ENCODE assay signal across 17 cellular contexts in the genomic region with DNA sequence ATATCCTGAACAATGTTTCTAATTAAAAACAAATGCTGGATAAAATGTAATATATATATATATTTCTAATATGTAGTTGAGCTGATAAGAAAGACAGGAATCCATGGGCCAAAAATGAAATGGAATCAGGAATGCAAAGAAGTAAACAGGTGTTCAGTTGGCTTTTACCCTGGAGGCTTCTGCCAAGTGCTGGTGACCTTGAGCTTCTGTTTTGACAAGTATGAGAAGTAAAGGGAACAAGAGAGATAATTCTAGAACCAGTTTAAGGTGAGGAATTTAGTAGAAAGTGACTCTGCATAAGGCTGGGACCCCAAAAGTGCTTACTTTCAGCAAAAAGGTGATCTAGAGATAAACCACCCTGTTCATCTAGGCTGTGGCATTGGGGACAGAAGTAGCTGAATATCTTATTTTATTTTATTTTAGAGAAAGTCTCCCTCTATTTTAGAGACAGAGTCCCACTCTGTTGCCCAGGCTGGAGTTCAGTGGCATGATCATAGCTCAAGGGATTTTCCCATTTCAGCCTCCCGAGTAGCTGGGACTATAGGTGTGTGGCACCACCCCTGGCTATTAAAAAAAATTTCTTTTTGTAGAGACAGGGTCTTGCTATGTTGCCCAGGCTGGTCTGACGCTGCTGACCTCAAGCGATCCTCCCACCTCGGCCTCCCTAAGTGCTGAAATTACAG. TPM values are rescaled to one million over a fixed set of nuclear protein-coding genes. Genes with fewer than 3 reads are reported as not detected.
DNase-seq lines count a peak whose midpoint lies in the region; ATAC-seq, FAIRE-seq and TF ChIP-seq lines count a peak whose summit lies in the region.
"Had no signal": no experiment of that assay in that cellular context is flagged by ENCODE, and none has a peak within 500 bp of the region (broad histone marks: within the 10 kb centered on the region; RNA-seq: fewer than 3 reads in every experiment).

No MANE protein-coding gene starts in this region.

- H3K9me3 ChIP-seq in Karpas-422 (ENCODE audit: low read length), result no peaks in the 10 kb centered on the region
- no peaks in the 10 kb centered on the region for H3K9me3 ChIP-seq in HepG2 (ENCODE audit: low read length)

- TF ChIP-seq RAD21 in HepG2 (CRISPR knock-in tag; IDR thresholded peaks at IDR 0.05), result no peak

- H3K9ac ChIP-seq in Karpas-422 (ENCODE audit: low read length), result no peak overlapping the region
- no peak overlapping the region for H3K9ac ChIP-seq in HepG2 (ENCODE audit: insufficient read depth, low read depth, low read length)
- H3K9ac ChIP-seq: GM23248 had no signal

- FAIRE-seq in HepG2 (lab: Jason Lieb, UNC), result no peak
- FAIRE-seq: GM19239, H1 had no signal

- H4K20me1 ChIP-seq in Karpas-422 (ENCODE audit: insufficient read depth, low read depth, low read length) (no peaks in the 10 kb centered on the region), HepG2 (ENCODE audit: insufficient read depth, low read length) (no peaks in the 10 kb centered on the region)

- POLR2A ChIA-PET in HepG2 (lab: Yijun Ruan, JAX), result no interaction called here

- H3K4me1 Mint-ChIP-seq in stimulated activated naive B cell treated with anti-CD40 and anti-IgM and Interleukin-4, amounts not matched to agents 10 μg/mL and 1 μg/mL and 100 μg/mL, for 72 hours, result peaks cover 0 to 2% of the 10 kb centered on the region in 2 donors

- H3K27ac ChIP-seq in Karpas-422 (ENCODE audit: low read length) (no peak overlapping the region), HepG2 (ENCODE audit: extremely low read length, insufficient read depth, low read length) (no peak overlapping the region)
- H3K27ac ChIP-seq: GM23248 had no signal

- H3K36me3 Mint-ChIP-seq in stimulated activated naive B cell treated with anti-CD40 and anti-IgM and Interleukin-4, amounts not matched to agents 10 μg/mL and 1 μg/mL and 100 μg/mL, for 72 hours, result peaks cover 40 to 55% of the 10 kb centered on the region in 2 donors

- TF ChIP-seq POLR2A in HepG2 (IDR thresholded peaks at IDR 0.05; ENCODE audit: insufficient read depth in 1 of 2, low read depth in 2 of 2, low read length in 2 of 2), result no peak

- peaks cover 27% of the 10 kb centered on the region for H3K36me3 ChIP-seq in Karpas-422 (ENCODE audit: insufficient read depth, low read length)
- peaks cover 4 to 14% of the 10 kb centered on the region in 2 experiments; a peak in 3 of 5 replicates for H3K36me3 ChIP-seq in HepG2 (replicated peaks in 1 of 2; ENCODE audit: control insufficient read depth in 1 of 2, insufficient read depth in 2 of 2, low read length in 2 of 2)

- no peak for TF ChIP-seq CTCF in HepG2 (CRISPR knock-in tag; IDR thresholded peaks at IDR 0.05)

- no peak for ATAC-seq in HepG2
- no peak for ATAC-seq in stimulated activated naive B cell treated with anti-CD40 and anti-IgM and Interleukin-4, amounts not matched to agents 10 μg/mL and 1 μg/mL and 100 μg/mL, for 72 hours (replicated peaks)

- no peak overlapping the region for H3K4me3 Mint-ChIP-seq in stimulated activated naive B cell treated with anti-CD40 and anti-IgM and Interleukin-4, amounts not matched to agents 10 μg/mL and 1 μg/mL and 100 μg/mL, for 72 hours
- H3K4me3 Mint-ChIP-seq: CD4-positive, alpha-beta memory T cell had no signal

- no TSS peak for BruUV-seq in HepG2 (replicated peaks; lab: Mats Ljungman, UMichigan)

- H3K79me2 ChIP-seq in Karpas-422 (ENCODE audit: low read length), result peaks cover 37% of the 10 kb centered on the region
- H3K79me2 ChIP-seq in HepG2 (ENCODE audit: insufficient read depth, low read length), result no peaks in the 10 kb centered on the region

- TF ChIP-seq EP300 in HepG2 (IDR thresholded peaks at IDR 0.05; ENCODE audit: low read depth in 2 of 2, low read length in 2 of 2), result no peak
- TF ChIP-seq EP300 in HepG2 (CRISPR knock-in tag; IDR thresholded peaks at IDR 0.05; ENCODE audit: borderline replicate concordance), result no peak

- H3K4me1 ChIP-seq in Karpas-422 (ENCODE audit: low read length), result no peaks in the 10 kb centered on the region
- H3K4me1 ChIP-seq in HepG2 (ENCODE audit: insufficient read depth, low read length), result no peaks in the 10 kb centered on the region

- H2AFZ ChIP-seq in Karpas-422 (ENCODE audit: low read length) (no peak overlapping the region), HepG2 (ENCODE audit: low read length) (no peak overlapping the region)
- H2AFZ ChIP-seq: GM23248 had no signal

- peak overlapping the region; percentile 20 for H3K27ac Mint-ChIP-seq in stimulated activated naive B cell treated with anti-CD40 and anti-IgM and Interleukin-4, amounts not matched to agents 10 μg/mL and 1 μg/mL and 100 μg/mL, for 72 hours

- H3K9me3 Mint-ChIP-seq in stimulated activated naive B cell treated with anti-CD40 and anti-IgM and Interleukin-4, amounts not matched to agents 10 μg/mL and 1 μg/mL and 100 μg/mL, for 72 hours, result no peaks in the 10 kb centered on the region
- H3K9me3 Mint-ChIP-seq: CD4-positive, alpha-beta memory T cell had no signal

- no peaks in the 10 kb centered on the region for H3K9me2 ChIP-seq in Karpas-422 (replicated peaks; ENCODE audit: insufficient read depth, low read length)

- peak; percentile 25 for DNase-seq in Karpas-422
- no peak for DNase-seq in HepG2 (ENCODE audit: low spot score)
- no peak for DNase-seq in stimulated activated naive B cell treated with anti-CD40 and anti-IgM and Interleukin-4, amounts not matched to agents 10 μg/mL and 1 μg/mL and 100 μg/mL, for 72 hours
- DNase-seq in OCI-M2 (lab: John Stamatoyannopoulos, UW; ENCODE audit: unreplicated experiment), result no peak
- DNase-seq in retina, result no peak
- no peak for DNase-seq in SKM-1 treated with dmso at 0.1 percent for 144 hours (lab: John Stamatoyannopoulos, UW; ENCODE audit: unreplicated experiment)
- DNase-seq: C1 segment of cervical spinal cord; Calu3; CD4-positive, alpha-beta memory T cell; COR-L47; DMS53; DMS79 treated with DMSO at 0.1 percent for 48 hours; GM23248; H7; HCEC 1CT had no signal

- in situ Hi-C loops in HepG2 (cut with HindIII; ENCODE audit: extremely low pct_ligation_motif_present, low pct_unique_long_range_greater_than_20kb), result no loop called here

- intact Hi-C loops in HepG2 (cut with micrococcal nuclease; ENCODE audit: unreplicated experiment), result no loop called here

- H3K27me3 ChIP-seq in Karpas-422 (ENCODE audit: low read length), result no peaks in the 10 kb centered on the region
- H3K27me3 ChIP-seq in HepG2 (ENCODE audit: control insufficient read depth in 1 of 2, insufficient read depth in 2 of 2, low read length in 2 of 2), result no peaks in the 10 kb centered on the region

- 95% methylated on average over 4 of the region's 4 CpGs for WGBS in HepG2 (ENCODE audit: low lambda C conversion rate)

- CTCF ChIA-PET in HepG2 (lab: Yijun Ruan, JAX; ENCODE audit: low intra/inter-chr PET ratio, low total read pairs), result no interaction called here

- no peak overlapping the region for H3K4me2 ChIP-seq in Karpas-422 (ENCODE audit: low read depth, low read length, poor library complexity, severe bottlenecking)
- H3K4me2 ChIP-seq in HepG2 (ENCODE audit: low read depth, low read length), result no peak overlapping the region

- H3K4me3 ChIP-seq in Karpas-422 (ENCODE audit: low read length), result no peak overlapping the region
- H3K4me3 ChIP-seq in HepG2 (replicated peaks in 1 of 3; ENCODE audit: insufficient read depth in 1 of 3, low read depth in 2 of 3, low read length in 3 of 3), result no peak overlapping the region
- H3K4me3 ChIP-seq: GM23248 had no signal

- H3K27me3 Mint-ChIP-seq in stimulated activated naive B cell treated with anti-CD40 and anti-IgM and Interleukin-4, amounts not matched to agents 10 μg/mL and 1 μg/mL and 100 μg/mL, for 72 hours, result no peaks in the 10 kb centered on the region
- H3K27me3 Mint-ChIP-seq: CD4-positive, alpha-beta memory T cell had no signal

RNA-seq across cellular contexts. Expression of a gene that starts 27.0 kb away (rescaled TPM):
- total RNA-seq in Karpas-422 (2014; rRNA removed; shearing (Covaris generic); ENCODE audit: low replicate concordance), result 24.6 and 34.8 TPM in 2 replicates
- 9.2 and 13.5 TPM in 2 replicates for total RNA-seq in HepG2 (2016; rRNA removed; fragmentation: Illumina TruSeq; extraction: Trizol)
- 6.0 and 8.2 TPM in 2 replicates for total RNA-seq in HepG2 (2016; cell fraction: cytosol; rRNA removed; fragmentation: Illumina TruSeq; extraction: Trizol; ENCODE audit: low read depth)
- 10.4 and 11.0 TPM in 2 replicates for total RNA-seq in HepG2 (2016; cell fraction: insoluble cytoplasmic fraction; rRNA removed; fragmentation: Illumina TruSeq; extraction: Trizol)
- 16.1 and 19.8 TPM in 2 replicates for total RNA-seq in HepG2 (2016; cell fraction: membrane; rRNA removed; fragmentation: Illumina TruSeq; extraction: Trizol)
- total RNA-seq in HepG2 (2016; cell fraction: nucleus; rRNA removed; fragmentation: Illumina TruSeq; extraction: Trizol), result 7.2 and 8.2 TPM in 2 replicates
- 20.2 and 20.3 TPM in 2 replicates for polyA plus RNA-seq in HepG2 (2011; rRNA removed)
- polyA plus RNA-seq in HepG2 (2011; cell fraction: cytosol; rRNA removed), result 11.6 and 13.6 TPM in 2 replicates
- polyA plus RNA-seq in HepG2 (2011; cell fraction: nucleus; rRNA removed), result 6.9 and 9.9 TPM in 2 replicates
- polyA plus RNA-seq in HepG2 (2012), result 15.4 and 17.6 TPM in 2 replicates
- 9.8 and 10.5 TPM in 2 replicates for polyA plus RNA-seq in HepG2 (2016; cell fraction: cytosol; fragmentation: Illumina TruSeq; extraction: Trizol; ENCODE audit: low read depth)
- polyA plus RNA-seq in HepG2 (2016; cell fraction: insoluble cytoplasmic fraction; fragmentation: Illumina TruSeq; extraction: Trizol; ENCODE audit: low read depth), result 11.4 and 13.3 TPM in 2 replicates
- polyA plus RNA-seq in HepG2 (2016; cell fraction: membrane; fragmentation: Illumina TruSeq; extraction: Trizol; ENCODE audit: low read depth), result 15.7 and 16.5 TPM in 2 replicates
- 8.7 and 9.6 TPM in 2 replicates for polyA plus RNA-seq in HepG2 (2016; cell fraction: nucleus; fragmentation: Illumina TruSeq; extraction: Trizol; ENCODE audit: insufficient read depth, low read depth)
- 36.6 and 47.8 TPM in 2 replicates for polyA minus RNA-seq in HepG2 (2011; rRNA and poly(A)+ RNA removed; ENCODE audit: low replicate concordance)
- 16.3 and 18.7 TPM in 2 replicates for polyA minus RNA-seq in HepG2 (2011; cell fraction: cytosol; rRNA and poly(A)+ RNA removed)
- polyA minus RNA-seq in HepG2 (2011; cell fraction: nucleus; rRNA and poly(A)+ RNA removed), result 19.4 and 21.5 TPM in 2 replicates

RNA-seq across cellular contexts. Expression of a gene that starts 42.8 kb away (rescaled TPM):
- 36.0 and 98.9 TPM in 2 replicates for total RNA-seq in Karpas-422 (2014; rRNA removed; shearing (Covaris generic); ENCODE audit: low replicate concordance)
- 68.7 and 98.1 TPM in 2 replicates for total RNA-seq in HepG2 (2016; rRNA removed; fragmentation: Illumina TruSeq; extraction: Trizol)
- 16.9 and 18.1 TPM in 2 replicates for total RNA-seq in HepG2 (2016; cell fraction: cytosol; rRNA removed; fragmentation: Illumina TruSeq; extraction: Trizol; ENCODE audit: low read depth)
- total RNA-seq in HepG2 (2016; cell fraction: insoluble cytoplasmic fraction; rRNA removed; fragmentation: Illumina TruSeq; extraction: Trizol), result 74.8 and 108 TPM in 2 replicates
- total RNA-seq in HepG2 (2016; cell fraction: membrane; rRNA removed; fragmentation: Illumina TruSeq; extraction: Trizol), result 26.9 and 30.0 TPM in 2 replicates
- 36.8 and 38.1 TPM in 2 replicates for total RNA-seq in HepG2 (2016; cell fraction: nucleus; rRNA removed; fragmentation: Illumina TruSeq; extraction: Trizol)
- 12.0 and 17.5 TPM in 2 replicates for polyA plus RNA-seq in HepG2 (2011; rRNA removed)
- polyA plus RNA-seq in HepG2 (2011; cell fraction: cytosol; rRNA removed), result 17.7 and 19.6 TPM in 2 replicates
- polyA plus RNA-seq in HepG2 (2011; cell fraction: nucleus; rRNA removed), result 19.9 and 35.1 TPM in 2 replicates
- polyA plus RNA-seq in HepG2 (2012), result 20.1 and 33.0 TPM in 2 replicates
- 18.6 and 21.1 TPM in 2 replicates for polyA plus RNA-seq in HepG2 (2016; cell fraction: cytosol; fragmentation: Illumina TruSeq; extraction: Trizol; ENCODE audit: low read depth)
- polyA plus RNA-seq in HepG2 (2016; cell fraction: insoluble cytoplasmic fraction; fragmentation: Illumina TruSeq; extraction: Trizol; ENCODE audit: low read depth), result 115 and 129 TPM in 2 replicates
- 21.5 and 24.3 TPM in 2 replicates for polyA plus RNA-seq in HepG2 (2016; cell fraction: membrane; fragmentation: Illumina TruSeq; extraction: Trizol; ENCODE audit: low read depth)
- polyA plus RNA-seq in HepG2 (2016; cell fraction: nucleus; fragmentation: Illumina TruSeq; extraction: Trizol; ENCODE audit: insufficient read depth, low read depth), result 42.9 and 51.0 TPM in 2 replicates
- 22.5 and 25.4 TPM in 2 replicates for polyA minus RNA-seq in HepG2 (2011; rRNA and poly(A)+ RNA removed; ENCODE audit: low replicate concordance)
- 18.1 and 24.0 TPM in 2 replicates for polyA minus RNA-seq in HepG2 (2011; cell fraction: cytosol; rRNA and poly(A)+ RNA removed)
- polyA minus RNA-seq in HepG2 (2011; cell fraction: nucleus; rRNA and poly(A)+ RNA removed), result 78.7 and 105 TPM in 2 replicates
